13 cellular contexts compared by ENCODE assay signal in the genomic region with DNA sequence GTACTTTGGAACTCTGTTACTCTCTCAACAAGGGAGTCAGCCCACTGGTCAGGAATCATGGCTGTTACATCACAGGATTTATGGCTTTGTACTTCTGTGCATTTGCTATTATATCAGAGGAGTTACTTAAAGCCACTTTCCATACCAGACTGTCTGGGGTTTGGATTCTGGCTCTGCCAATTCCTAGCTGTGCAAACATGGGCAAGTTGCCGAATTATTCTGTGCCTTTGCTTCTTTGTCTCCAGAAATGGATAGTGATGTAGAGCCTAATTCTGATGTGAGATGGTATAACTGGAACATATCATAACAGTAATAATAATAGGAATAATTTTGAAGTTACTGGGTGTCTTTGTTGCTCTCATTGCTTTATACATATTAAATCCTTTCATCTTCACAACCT.
A peak's percentile ranks its signal among the peaks of the same experiment; 100 is the strongest.
DNase-seq lines count a peak whose midpoint lies in the region; ATAC-seq and TF ChIP-seq lines count a peak whose summit lies in the region.
"Had no signal": no experiment of that assay in that cellular context is flagged by ENCODE, and none has a peak within 500 bp of the region (broad histone marks: within the 10 kb centered on the region; RNA-seq: fewer than 3 reads in every experiment).

No MANE protein-coding gene starts in this region.

- H3K9me3 Mint-ChIP-seq in stimulated activated memory B cell treated with anti-CD40 and anti-IgM and Interleukin-4, amounts not matched to agents 10 μg/mL and 1 μg/mL and 100 μg/mL, for 72 hours: peaks cover 13% of the 10 kb centered on the region

- H4K20me1 ChIP-seq in KMS-11 (ENCODE audit: insufficient read depth): no peaks in the 10 kb centered on the region

- H3K27me3 ChIP-seq in KMS-11 (ENCODE audit: insufficient read depth, low read depth): no peaks in the 10 kb centered on the region

- H3K4me1 ChIP-seq in KMS-11 (ENCODE audit: low read depth, poor library complexity, severe bottlenecking): peaks cover 38% of the 10 kb centered on the region

- no peaks in the 10 kb centered on the region for H3K79me2 ChIP-seq in KMS-11 (ENCODE audit: insufficient read depth, low read depth)

- no peak for TF ChIP-seq CTCF in KMS-11 (conservative IDR thresholded peaks at IDR 0.05; ENCODE audit: low read depth, low read length)

- no peaks in the 10 kb centered on the region for H3K4me1 Mint-ChIP-seq in stimulated activated memory B cell treated with anti-CD40 and anti-IgM and Interleukin-4, amounts not matched to agents 10 μg/mL and 1 μg/mL and 100 μg/mL, for 72 hours
- H3K4me1 Mint-ChIP-seq: CD4-positive, alpha-beta memory T cell; GM23338; H9 had no signal

- peak; percentile 94 for DNase-seq in NCI-H446 treated with DMSO at 0.1 percent for 48 hours (lab: John Stamatoyannopoulos, UW)
- DNase-seq in cerebellar nuclear complex (lab: John Stamatoyannopoulos, UW): peak; percentile 57 to 70
- no peak for DNase-seq in NCI-H748 (lab: John Stamatoyannopoulos, UW; ENCODE audit: unreplicated experiment)
- DNase-seq: Calu3; CD4-positive, alpha-beta memory T cell; DMS53; DMS79 treated with DMSO at 0.1 percent for 48 hours; H9 had no signal

- no peak overlapping the region for H3K4me3 ChIP-seq in KMS-11 (IDR thresholded peaks at IDR 0.05; ENCODE audit: insufficient read depth, low read depth, low read length)
- H3K4me3 ChIP-seq: GM23338 had no signal

- 0 out of 2 replicates have a peak overlapping the region, but pooled peaks have one; percentile 58 for H3K4me2 ChIP-seq in KMS-11
- H3K4me2 ChIP-seq: GM23338 had no signal

- peak overlapping the region; percentile 71 for H3K27ac ChIP-seq in KMS-11

- H3K9ac ChIP-seq in KMS-11: no peak overlapping the region

- H2AFZ ChIP-seq in KMS-11 (ENCODE audit: low read depth): 0 out of 2 replicates have a peak overlapping the region, but pooled peaks have one; percentile 9
- H2AFZ ChIP-seq: GM23338 had no signal

- no peaks in the 10 kb centered on the region for H3K27me3 Mint-ChIP-seq in stimulated activated memory B cell treated with anti-CD40 and anti-IgM and Interleukin-4, amounts not matched to agents 10 μg/mL and 1 μg/mL and 100 μg/mL, for 72 hours
- H3K27me3 Mint-ChIP-seq: CD4-positive, alpha-beta memory T cell had no signal

- no peak overlapping the region for H3K27ac Mint-ChIP-seq in stimulated activated memory B cell treated with anti-CD40 and anti-IgM and Interleukin-4, amounts not matched to agents 10 μg/mL and 1 μg/mL and 100 μg/mL, for 72 hours
- H3K27ac Mint-ChIP-seq: CD4-positive, alpha-beta memory T cell; GM23338; H9 had no signal

- H3K36me3 ChIP-seq in KMS-11 (ENCODE audit: insufficient read depth): no peaks in the 10 kb centered on the region

- H3K4me3 Mint-ChIP-seq in stimulated activated memory B cell treated with anti-CD40 and anti-IgM and Interleukin-4, amounts not matched to agents 10 μg/mL and 1 μg/mL and 100 μg/mL, for 72 hours: no peak overlapping the region
- H3K4me3 Mint-ChIP-seq: CD4-positive, alpha-beta memory T cell; GM23338; H9 had no signal

- no peaks in the 10 kb centered on the region for H3K36me3 Mint-ChIP-seq in stimulated activated memory B cell treated with anti-CD40 and anti-IgM and Interleukin-4, amounts not matched to agents 10 μg/mL and 1 μg/mL and 100 μg/mL, for 72 hours
- H3K36me3 Mint-ChIP-seq: CD4-positive, alpha-beta memory T cell had no signal

- ATAC-seq in stimulated activated memory B cell treated with anti-CD40 and anti-IgM and Interleukin-4, amounts not matched to agents 10 μg/mL and 1 μg/mL and 100 μg/mL, for 72 hours: no peak
- ATAC-seq in GM21515 (IDR thresholded peaks at IDR 0.05; ENCODE audit: unreplicated experiment): no peak
- ATAC-seq: GM23338, HCT116 had no signal
